In the genomic region with DNA sequence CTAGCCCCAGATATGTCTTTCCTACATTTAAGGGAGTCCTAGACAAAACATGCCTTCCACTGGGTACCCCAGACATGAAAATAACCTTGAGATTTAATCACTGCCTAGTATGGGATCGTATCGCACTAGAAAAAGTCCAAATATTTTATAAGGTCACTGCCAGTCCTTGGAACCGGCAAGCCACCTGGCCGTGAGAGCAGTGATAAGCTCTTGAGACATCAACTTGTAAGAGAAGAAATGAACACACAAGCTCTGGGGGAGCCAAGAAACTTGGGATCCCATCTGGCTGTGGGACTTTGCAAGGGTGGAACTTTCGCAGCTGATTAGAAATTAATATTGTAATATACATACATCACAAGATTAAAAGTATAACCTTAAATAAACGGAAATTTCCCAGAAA, we compare ENCODE assay signal across 22 cellular contexts.
"Had no signal": no experiment of that assay in that cellular context is flagged by ENCODE, and none has a peak within 500 bp of the region (broad histone marks: within the 10 kb centered on the region; RNA-seq: fewer than 3 reads in every experiment).

No MANE protein-coding gene starts in this region.

- H3K27ac ChIP-seq: ascending aorta, prostate gland, thoracic aorta, VCaP had no signal

- DNase-seq: activated CD4-positive, alpha-beta T cell treated with anti-CD3 and anti-CD28 coated beads, Interleukin-2, amount 50 U/mL, for 1 hour; activated CD4-positive, CD25-positive, alpha-beta regulatory T cell treated with anti-CD3 and anti-CD28 coated beads, Interleukin-2, amount 50 U/mL, for 72 hours; activated CD8-positive, alpha-beta memory T cell treated with anti-CD3 and anti-CD28 coated beads, Interleukin-2, amount 50 U/mL, for 4 hours; activated gamma-delta T cell; cerebellar nuclear complex; effector CD4-positive, alpha-beta T cell; glutamatergic neuron; hippocampal formation; islet precursor cell; midbrain; right cardiac atrium; stimulated activated CD4-positive, alpha-beta T cell treated with anti-CD3 and anti-CD28 coated beads, Interleukin-4, amount 100 ng/mL, for 24 hours; SW 1271; T-helper 2 cell had no signal

- H3K9me3 Mint-ChIP-seq: activated naive CD4-positive, alpha-beta T cell treated with anti-CD3 and anti-CD28 coated beads, Interleukin-2, amount 50 U/mL, for 24 hours; neural crest cell; stimulated activated memory B cell treated with anti-CD40 and anti-IgM and Interleukin-4, amounts not matched to agents 10 μg/mL and 1 μg/mL and 100 μg/mL, for 72 hours had no signal

- H3K36me3 Mint-ChIP-seq: activated naive CD4-positive, alpha-beta T cell treated with anti-CD3 and anti-CD28 coated beads, Interleukin-2, amount 50 U/mL, for 24 hours; stimulated activated memory B cell treated with anti-CD40 and anti-IgM and Interleukin-4, amounts not matched to agents 10 μg/mL and 1 μg/mL and 100 μg/mL, for 72 hours had no signal

- H3K4me1 Mint-ChIP-seq: activated naive CD4-positive, alpha-beta T cell treated with anti-CD3 and anti-CD28 coated beads, Interleukin-2, amount 50 U/mL, for 24 hours; stimulated activated memory B cell treated with anti-CD40 and anti-IgM and Interleukin-4, amounts not matched to agents 10 μg/mL and 1 μg/mL and 100 μg/mL, for 72 hours had no signal

- H3K27me3 Mint-ChIP-seq: stimulated activated memory B cell treated with anti-CD40 and anti-IgM and Interleukin-4, amounts not matched to agents 10 μg/mL and 1 μg/mL and 100 μg/mL, for 72 hours had no signal

- H3K27ac Mint-ChIP-seq: activated naive CD4-positive, alpha-beta T cell treated with anti-CD3 and anti-CD28 coated beads, Interleukin-2, amount 50 U/mL, for 24 hours; stimulated activated memory B cell treated with anti-CD40 and anti-IgM and Interleukin-4, amounts not matched to agents 10 μg/mL and 1 μg/mL and 100 μg/mL, for 72 hours had no signal

- H3K4me3 Mint-ChIP-seq: activated naive CD4-positive, alpha-beta T cell treated with anti-CD3 and anti-CD28 coated beads, Interleukin-2, amount 50 U/mL, for 24 hours; neural crest cell; stimulated activated memory B cell treated with anti-CD40 and anti-IgM and Interleukin-4, amounts not matched to agents 10 μg/mL and 1 μg/mL and 100 μg/mL, for 72 hours had no signal

- H3K4me1 ChIP-seq: ascending aorta, prostate gland had no signal

- H3K27me3 ChIP-seq: ascending aorta had no signal

- H3K9me3 ChIP-seq: ascending aorta, prostate gland, thoracic aorta had no signal

- H3K36me3 ChIP-seq: ascending aorta, prostate gland, thoracic aorta had no signal

- H3K4me3 ChIP-seq: ascending aorta, lung, prostate gland, thoracic aorta had no signal
